Comparison of ENCODE assay signal across 30 cellular contexts in genomic region chr5:91668261-91668660, GRCh38.
"Had no signal": no experiment of that assay in that cellular context is flagged by ENCODE, and none has a peak within 500 bp of the region (broad histone marks: within the 10 kb centered on the region; RNA-seq: fewer than 3 reads in every experiment).

No MANE protein-coding gene starts in this region.

- H3K9me3 ChIP-seq: ascending aorta had no signal

- ATAC-seq: activated CD8-positive, alpha-beta T cell treated with anti-CD3 and anti-CD28 coated beads for 36 hours; activated naive CD4-positive, alpha-beta T cell treated with anti-CD3 and anti-CD28 coated beads, Interleukin-2, amount 50 U/mL, for 72 hours; activated T-cell treated with anti-CD3 and anti-CD28 coated beads, Interleukin-2, amount 50 U/mL, for 4 hours; activated T-cell treated with anti-CD3 and anti-CD28 coated beads, Interleukin-2, amount 50 U/mL, for 72 hours; activated T-helper 17 cell treated with anti-CD3 and anti-CD28 coated beads, Interleukin-2, amount 50 U/mL, for 72 hours had no signal

- H3K4me1 ChIP-seq: ascending aorta had no signal

- H3K4me3 ChIP-seq: ascending aorta, cardiac muscle cell had no signal

- H3K27ac ChIP-seq: ascending aorta, cardiac muscle cell, VCaP had no signal

- H3K36me3 ChIP-seq: ascending aorta, cardiac muscle cell had no signal

- H3K27me3 ChIP-seq: ascending aorta, cardiac muscle cell had no signal

- DNase-seq: activated B cell treated with CpG ODN at 0.5 μM for 24 hours; activated CD4-positive, alpha-beta memory T cell treated with anti-CD3 and anti-CD28 coated beads for 36 hours; activated CD4-positive, alpha-beta T cell treated with anti-CD3 and anti-CD28 coated beads for 4 hours; activated CD4-positive, alpha-beta T cell treated with anti-CD3 and anti-CD28 coated beads, Interleukin-2, amount 10 ng/mL, durations not matched to agents 24 days and 14 days; activated CD4-positive, alpha-beta T cell treated with anti-CD3 and anti-CD28 coated beads, Interleukin-2, amount 50 U/mL, for 1 hour; activated CD4-positive, alpha-beta T cell treated with anti-CD3 and anti-CD28 coated beads, Interleukin-2, amount 50 U/mL, for 4 hours; activated CD4-positive, CD25-positive, alpha-beta regulatory T cell treated with anti-CD3 and anti-CD28 coated beads, Interleukin-2, amount 50 U/mL, for 72 hours; activated CD8-positive, alpha-beta memory T cell treated with anti-CD3 and anti-CD28 coated beads, Interleukin-2, amount 50 U/mL, for 4 hours; activated CD8-positive, alpha-beta T cell treated with anti-CD3 and anti-CD28 coated beads for 36 hours; activated effector memory CD4-positive, alpha-beta T cell treated with anti-CD3 and anti-CD28 coated beads, Interleukin-2, amount 50 U/mL, for 16 hours; activated gamma-delta T cell treated with Interleukin-2 at 50 U/mL for 16 hours; activated naive CD4-positive, alpha-beta T cell; activated naive CD4-positive, alpha-beta T cell treated with anti-CD3 and anti-CD28 coated beads for 36 hours; activated naive CD4-positive, alpha-beta T cell treated with anti-CD3 and anti-CD28 coated beads, Interleukin-2, amount 50 U/mL, for 16 hours; activated naive CD8-positive, alpha-beta T cell treated with anti-CD3 and anti-CD28 coated beads for 36 hours; activated T-cell treated with anti-CD3 and anti-CD28 coated beads for 4 hours; activated T-cell treated with anti-CD3 and anti-CD28 coated beads, Interleukin-2, amount 50 U/mL, for 1 hour; activated T-cell treated with anti-CD3 and anti-CD28 coated beads, Interleukin-2, amount 50 U/mL, for 4 hours; activated T-cell treated with anti-CD3 and anti-CD28 coated beads, Interleukin-2, amount 50 U/mL, for 72 hours; amygdala; anterior cingulate cortex; caudate nucleus; cerebellar nuclear complex; T-helper 2 cell; T-helper 9 cell had no signal
